ENCODE assay signal across 21 cellular contexts in genomic region chr14:40762177-40762576, GRCh38.
"Had no signal": no experiment of that assay in that cellular context is flagged by ENCODE, and none has a peak within 500 bp of the region (broad histone marks: within the 10 kb centered on the region; RNA-seq: fewer than 3 reads in every experiment).

No MANE protein-coding gene starts in this region.

- ATAC-seq: foreskin keratinocyte, gastroesophageal sphincter, heart left ventricle, left cardiac atrium, left lung, left ventricle myocardium superior, lower lobe of right lung, mucosa of descending colon had no signal

- H3K4me1 ChIP-seq: esophagus muscularis mucosa, foreskin keratinocyte, gastroesophageal sphincter, heart left ventricle, left lung, lower lobe of right lung had no signal

- H3K36me3 ChIP-seq: esophagus muscularis mucosa, gastroesophageal sphincter, heart left ventricle, left lung, lower lobe of right lung had no signal

- FAIRE-seq: colon, endothelial cell of umbilical vein, frontal cortex, islet of Langerhans, keratinocyte had no signal

- H3K4me3 ChIP-seq: coronary artery, dorsolateral prefrontal cortex, esophagus muscularis mucosa, gastroesophageal sphincter, heart left ventricle, left lung, lower lobe of right lung, mucosa of descending colon had no signal

- DNase-seq: dermis blood vessel endothelial cell; dorsolateral prefrontal cortex; effector CD4-positive, alpha-beta T cell; effector memory CD4-positive, alpha-beta T cell; foreskin keratinocyte; heart left ventricle; hippocampal formation; left cardiac atrium; left lung; left ventricle myocardium superior; lower lobe of right lung; mucosa of descending colon; naive B cell had no signal

- H3K27ac ChIP-seq: coronary artery, dorsolateral prefrontal cortex, esophagus muscularis mucosa, foreskin keratinocyte, gastroesophageal sphincter, heart left ventricle, left lung, lower lobe of right lung had no signal

- H3K9me3 ChIP-seq: esophagus muscularis mucosa, gastroesophageal sphincter, left lung, lower lobe of right lung had no signal

- H3K27me3 ChIP-seq: dorsolateral prefrontal cortex, esophagus muscularis mucosa, foreskin keratinocyte, gastroesophageal sphincter, heart left ventricle, left lung had no signal
